In the genomic region with DNA sequence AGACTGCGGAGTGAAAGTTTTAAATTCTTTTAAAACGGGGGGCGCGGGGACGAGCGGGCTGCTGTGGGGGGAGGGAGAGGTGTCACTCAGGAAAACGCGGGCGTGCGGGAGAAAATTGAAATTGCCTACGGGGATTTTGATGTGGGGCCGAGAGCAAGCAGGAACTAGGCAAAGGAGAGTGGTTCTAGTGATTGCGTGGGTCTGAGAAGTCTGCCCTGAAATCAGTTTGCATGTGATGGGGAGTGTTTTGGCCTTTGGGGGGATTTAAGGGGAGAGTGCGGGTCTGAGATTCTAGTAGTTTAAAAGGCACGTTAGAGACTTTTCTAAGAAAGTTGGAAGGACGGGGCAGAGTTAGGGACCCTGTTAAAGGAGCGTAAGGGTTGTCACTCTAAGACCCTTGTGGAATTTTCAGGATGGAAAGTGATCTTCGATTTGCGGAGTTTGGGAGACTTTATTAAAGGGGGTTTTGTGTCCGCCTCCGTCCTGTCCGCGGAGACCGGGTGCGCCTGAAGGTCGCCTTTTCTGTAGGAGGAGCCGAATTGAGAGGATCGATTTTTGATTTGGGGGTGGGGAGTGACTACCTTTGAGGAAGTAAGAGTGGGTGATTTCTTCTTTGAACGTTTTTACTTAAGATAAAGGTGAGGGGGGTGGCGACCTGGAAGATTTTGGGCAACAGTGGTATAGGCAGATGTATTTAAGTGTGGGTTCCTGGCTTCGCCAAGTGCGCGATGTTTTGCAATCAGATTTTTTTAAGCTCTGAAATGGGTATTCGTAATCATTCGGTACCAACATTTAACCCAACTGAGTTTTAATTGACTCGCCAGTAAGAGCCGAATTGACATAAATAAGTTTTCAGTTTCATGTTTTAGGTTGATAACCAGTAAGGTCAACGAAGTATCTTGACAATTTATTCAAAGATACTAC, we compare ENCODE assay signal across 8 cellular contexts. TPM values are rescaled to one million over a fixed set of nuclear protein-coding genes. Genes with fewer than 3 reads are reported as not detected.
DNase-seq lines count a peak whose midpoint lies in the region; ATAC-seq and TF ChIP-seq lines count a peak whose summit lies in the region.

No MANE protein-coding gene starts in this region.

- in situ Hi-C loops in GM23248 (cut with MboI) = no loop called here

- H3F3A ChIP-seq in GM23248 (ENCODE audit: insufficient read depth) = peaks cover 16% of the 10 kb centered on the region; the same call in 1 of the 2 replicates

- no peak for ATAC-seq in CD8-positive, alpha-beta T cell
- ATAC-seq in right cardiac atrium = peak in 1 of 2 donors; percentile 28

- H4K20me1 ChIP-seq in GM23248 (ENCODE audit: insufficient read depth) = no peaks in the 10 kb centered on the region

- CTCF ChIA-PET in CD8-positive, alpha-beta T cell (lab: Charles Lee) = interaction anchor here (0.9 to 2.2 kb wide), 3 partner anchors 52 to 390 kb away, joined by 3 to 7 read pairs (median 4); partner anchors contain the start of gene CCDC83

- H3K9me3 ChIP-seq in CD8-positive, alpha-beta T cell (ENCODE audit: low read length) = no peaks in the 10 kb centered on the region
- H3K9me3 ChIP-seq in GM23248 (ENCODE audit: low read depth) = no peaks in the 10 kb centered on the region
- no peaks in the 10 kb centered on the region for H3K9me3 ChIP-seq in right cardiac atrium (ENCODE audit: control insufficient read depth, low read length)

- H3K4me2 ChIP-seq in GM23248 (ENCODE audit: unreplicated experiment) = peak overlapping the region; percentile 84

- peaks cover 6% of the 10 kb centered on the region for H3K36me3 Mint-ChIP-seq in CD8-positive, alpha-beta T cell

- 1 to 3% methylated on average over 38 of the region's 38 CpGs for WGBS in GM23248 (ENCODE audit: low coverage in 1 of 2, low lambda C conversion rate in 2 of 2, missing lambda C conversion rate in 2 of 2), 2 experiments
- WGBS in right cardiac atrium = 1% methylated on average over 38 of the region's 38 CpGs

- H3K36me3 ChIP-seq in CD8-positive, alpha-beta T cell (ENCODE audit: insufficient read depth, low read length) = no peaks in the 10 kb centered on the region
- no peaks in the 10 kb centered on the region for H3K36me3 ChIP-seq in GM23248 (ENCODE audit: low read depth)

- no peaks in the 10 kb centered on the region for H3K27me3 Mint-ChIP-seq in CD8-positive, alpha-beta T cell (ENCODE audit: low read depth)

- peak in 2 of 7 experiments; percentile 4 to 6 for DNase-seq in CD8-positive, alpha-beta T cell
- DNase-seq in GM23248 (peak; percentile 55), NCI-H146 (lab: John Stamatoyannopoulos, UW) (peak; percentile 33), right cardiac atrium (peak in 1 of 3 donors; percentile 51), MV-4-11 (lab: John Stamatoyannopoulos, UW) (no peak), globus pallidus (ENCODE audit: low spot score) (no peak)
- peak; percentile 62 to 64 for DNase-seq in activated T-cell treated with anti-CD3 and anti-CD28 coated beads, Interleukin-2, amount 50 U/mL, for 48 hours

- no peaks in the 10 kb centered on the region for H3K9me2 ChIP-seq in GM23248 (ENCODE audit: insufficient read depth)

- H3K4me3 Mint-ChIP-seq in CD8-positive, alpha-beta T cell = no peak overlapping the region

- H3K9me3 Mint-ChIP-seq in CD8-positive, alpha-beta T cell = no peaks in the 10 kb centered on the region

- H3K9ac ChIP-seq in GM23248 = peak overlapping the region; percentile 98

- peak overlapping the region; percentile 97 for H3K27ac ChIP-seq in CD8-positive, alpha-beta T cell (ENCODE audit: low read depth, low read length)
- H3K27ac ChIP-seq in GM23248 = peak overlapping the region; percentile 98
- peak overlapping the region; percentile 99 for H3K27ac ChIP-seq in right cardiac atrium (ENCODE audit: low read length)
- H3K27ac ChIP-seq in skin epidermis = peak overlapping the region; percentile 28 to 99 (median 97)

- H3K4me1 Mint-ChIP-seq in CD8-positive, alpha-beta T cell (ENCODE audit: low read depth) = peaks cover 34% of the 10 kb centered on the region

- POLR2A ChIA-PET in CD8-positive, alpha-beta T cell (lab: Charles Lee) = interaction anchor here (0.7 to 2.1 kb wide), 9 partner anchors 10 to 618 kb away, joined by 3 to 11 read pairs (median 4); partner anchors contain the start of genes PICALM, TMEM126A and TMEM126B

- H3K27ac Mint-ChIP-seq in CD8-positive, alpha-beta T cell = no peak overlapping the region

- intact Hi-C loops in CD8-positive, alpha-beta T cell (cut with DNase I, micrococcal nuclease) = loop anchor here (1.0 to 10.0 kb wide), 8 partner anchors 43 to 792 kb away; partner anchors contain the start of genes HIKESHI (in 2 of the 2), TMEM135 (in 2 of the 2), CREBZF (in 1 of the 2) and TMEM126A (in 1 of the 2)
- intact Hi-C loops in right cardiac atrium (cut with DNase I) = no loop called here

- H3K27me3 ChIP-seq in CD8-positive, alpha-beta T cell (ENCODE audit: insufficient read depth, low read length) = no peaks in the 10 kb centered on the region
- H3K27me3 ChIP-seq in GM23248 (replicated peaks; ENCODE audit: insufficient read depth) (no peaks in the 10 kb centered on the region), right cardiac atrium (ENCODE audit: control insufficient read depth, insufficient read depth) (no peaks in the 10 kb centered on the region)

- H3K4me3 ChIP-seq in CD8-positive, alpha-beta T cell (ENCODE audit: low read depth, low read length) = peak overlapping the region; percentile 100
- H3K4me3 ChIP-seq in GM23248 (peak overlapping the region; percentile 99), right cardiac atrium (ENCODE audit: low read length) (peak overlapping the region; percentile 97), skin epidermis (peak overlapping the region; percentile 67 to 75 (median 72))

- peaks cover 55% of the 10 kb centered on the region for H3K79me2 ChIP-seq in GM23248 (ENCODE audit: insufficient read depth)

- TF ChIP-seq CTCF in CD8-positive, alpha-beta T cell (IDR thresholded peaks at IDR 0.05) = no peak

- H3K4me1 ChIP-seq in CD8-positive, alpha-beta T cell (ENCODE audit: insufficient read depth, low read length) = peaks cover 29% of the 10 kb centered on the region
- H3K4me1 ChIP-seq in GM23248 (ENCODE audit: insufficient read depth) = peaks cover 27% of the 10 kb centered on the region
- H3K4me1 ChIP-seq in right cardiac atrium (ENCODE audit: control insufficient read depth, insufficient read depth, low read length) = peaks cover 5% of the 10 kb centered on the region

- peak overlapping the region; percentile 98 for H2AFZ ChIP-seq in GM23248

RNA-seq across cellular contexts. Expression of gene EED, which starts 1.1 kb away (rescaled TPM):
- total RNA-seq in CD8-positive, alpha-beta T cell = 10 to 100 TPM; 23.5 to 24.7 TPM
- 15.0 and 24.0 TPM in 2 replicates for total RNA-seq in GM23248 (2014; rRNA removed; shearing (Covaris generic))
- polyA plus RNA-seq in GM23248 (2016; fragmentation: Nextera tagmentation; extraction: Ambion mirVana) (19.4 and 20.1 TPM in 2 replicates), right cardiac atrium (13.0 TPM)
- 10 to 100 TPM; 13.0 to 16.9 (median 14.8) TPM for total RNA-seq in right cardiac atrium

RNA-seq across cellular contexts. Expression of gene HIKESHI, which starts 56.4 kb away (rescaled TPM):
- total RNA-seq in CD8-positive, alpha-beta T cell = 1 to 10 TPM; 4.9 to 6.9 TPM
- total RNA-seq in GM23248 (2014; rRNA removed; shearing (Covaris generic)) = 39.7 and 49.4 TPM in 2 replicates
- 88.6 and 90.0 TPM in 2 replicates for polyA plus RNA-seq in GM23248 (2016; fragmentation: Nextera tagmentation; extraction: Ambion mirVana)
- 10 to 100 TPM; 43.7 to 47.7 (median 44.3) TPM for total RNA-seq in right cardiac atrium
- polyA plus RNA-seq in right cardiac atrium = 54.8 TPM

Comparison
In these comparisons a context has a peak if more than half of its experiments do, and no peak if none do; other contexts are left out.
1. DNase-seq: peak in GM23248 (single experiment), NCI-H146 (single experiment) and activated T-cell treated with anti-CD3 and anti-CD28 coated beads, Interleukin-2, amount 50 U/mL, for 48 hours (2 of 2); none in MV-4-11 (single experiment) and globus pallidus (single experiment).
2. intact Hi-C loops: an anchor here in CD8-positive, alpha-beta T cell (1.0 to 10.0 kb wide); none called in right cardiac atrium.
3. Peak in every context shown above with its lines, with median percentiles within 50 percentile points of each other: H3K27ac ChIP-seq and H3K4me3 ChIP-seq.